ENCODE assay signal across 9 cellular contexts in the genomic region with DNA sequence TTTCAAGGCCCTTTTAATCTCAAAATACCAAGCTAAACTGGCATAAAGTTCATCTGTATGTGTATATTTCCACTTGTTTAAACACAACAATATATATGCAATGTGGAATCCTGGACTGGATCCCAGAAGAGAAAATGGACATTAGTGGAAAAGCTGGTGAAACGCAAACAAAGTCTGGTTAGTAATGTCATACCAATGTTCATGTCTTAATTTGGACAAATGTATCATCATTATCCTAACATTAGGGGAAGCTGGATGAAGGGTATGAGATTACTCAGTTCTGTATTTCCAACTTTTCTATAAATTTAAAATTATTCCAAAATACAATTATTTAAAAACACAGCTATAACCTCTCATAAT. TPM values are rescaled to one million over a fixed set of nuclear protein-coding genes. Genes with fewer than 3 reads are reported as not detected.
DNase-seq lines count a peak whose midpoint lies in the region; ATAC-seq and TF ChIP-seq lines count a peak whose summit lies in the region.
"Had no signal": no experiment of that assay in that cellular context is flagged by ENCODE, and none has a peak within 500 bp of the region (broad histone marks: within the 10 kb centered on the region; RNA-seq: fewer than 3 reads in every experiment).

No MANE protein-coding gene starts in this region.

- H3K9me3 ChIP-seq in HUES64 (ENCODE audit: insufficient read depth, low read depth, low read length): 0 out of 2 replicates have a peak, but pooled peaks cover 2% of the 10 kb centered on the region

- peak overlapping the region; percentile 80 for H3K4me3 Mint-ChIP-seq in activated naive CD8-positive, alpha-beta T cell
- H3K4me3 Mint-ChIP-seq in nephron progenitor cell (peak overlapping the region; percentile 54), chondrocyte (ENCODE audit: unreplicated experiment) (no peak overlapping the region)

- TF ChIP-seq CTCF in nephron progenitor cell (IDR thresholded peaks at IDR 0.05) (no peak), chondrocyte (IDR thresholded peaks at IDR 0.05) (no peak)

- no peak overlapping the region for H3K9ac ChIP-seq in HUES64 (ENCODE audit: low read depth, low read length)

- H3K4me1 Mint-ChIP-seq in activated naive CD8-positive, alpha-beta T cell (ENCODE audit: low read depth): peaks cover 67% of the 10 kb centered on the region
- H3K4me1 Mint-ChIP-seq in nephron progenitor cell (peaks cover 55% of the 10 kb centered on the region), chondrocyte (ENCODE audit: low read depth) (peaks cover 59% of the 10 kb centered on the region)

- H3K27me3 ChIP-seq in HUES64 (ENCODE audit: insufficient read depth, low read length): no peaks in the 10 kb centered on the region

- H3K27ac Mint-ChIP-seq in activated naive CD8-positive, alpha-beta T cell: peak overlapping the region; percentile 81
- no peak overlapping the region for H3K27ac Mint-ChIP-seq in nephron progenitor cell
- H3K27ac Mint-ChIP-seq in chondrocyte (ENCODE audit: unreplicated experiment): no peak overlapping the region

- H3K27ac ChIP-seq in HUES64 (ENCODE audit: low read depth, low read length): no peak overlapping the region

- ATAC-seq in GM19351 (IDR thresholded peaks at IDR 0.05; ENCODE audit: unreplicated experiment) (no peak), GM18867 (IDR thresholded peaks at IDR 0.05; ENCODE audit: unreplicated experiment) (no peak)

- DNase-seq in EH (ENCODE audit: low read depth) (peak; percentile 43), nephron progenitor cell (no peak), chondrocyte (ENCODE audit: low spot score) (no peak)
- DNase-seq: DMS79, T-helper 9 cell had no signal

- no peaks in the 10 kb centered on the region for H3K9me3 Mint-ChIP-seq in activated naive CD8-positive, alpha-beta T cell (ENCODE audit: low read depth)
- H3K9me3 Mint-ChIP-seq in nephron progenitor cell: peaks cover 29% of the 10 kb centered on the region
- H3K9me3 Mint-ChIP-seq in chondrocyte (ENCODE audit: low read depth): peaks cover 9% of the 10 kb centered on the region

- peaks cover 19% of the 10 kb centered on the region for H3K36me3 Mint-ChIP-seq in activated naive CD8-positive, alpha-beta T cell
- H3K36me3 Mint-ChIP-seq in nephron progenitor cell (ENCODE audit: low read depth) (peaks cover 61% of the 10 kb centered on the region), chondrocyte (ENCODE audit: low read depth) (peaks cover 10% of the 10 kb centered on the region)

- peaks cover 19% of the 10 kb centered on the region for H3K4me1 ChIP-seq in HUES64 (ENCODE audit: insufficient read depth, low read length)

- H3K27me3 Mint-ChIP-seq in activated naive CD8-positive, alpha-beta T cell: no peaks in the 10 kb centered on the region
- peaks cover 3% of the 10 kb centered on the region for H3K27me3 Mint-ChIP-seq in nephron progenitor cell (ENCODE audit: low read depth, poor library complexity)
- no peaks in the 10 kb centered on the region for H3K27me3 Mint-ChIP-seq in chondrocyte (ENCODE audit: low read depth)

- peak overlapping the region; percentile 89 for H3K4me3 ChIP-seq in HUES64 (ENCODE audit: low read length)

- peaks cover 28% of the 10 kb centered on the region for H3K36me3 ChIP-seq in HUES64 (ENCODE audit: insufficient read depth, low read length)

- WGBS in HUES64: no CpG with 5 or more reads among the region's 1 CpG

RNA-seq across cellular contexts. Expression of a gene that starts 3.8 kb away (rescaled TPM):
- polyA plus RNA-seq in HUES64 (2013, experiment 1 of 2): 63.6 TPM
- 62.4 TPM for polyA plus RNA-seq in HUES64 (2013, experiment 2 of 2)
- 56.9 to 59.4 TPM (median 58.7 TPM) in 3 replicates for total RNA-seq in chondrocyte
